ENCODE assay signal across 22 cellular contexts in genomic region chr3:80263260-80263659, GRCh38.
"Had no signal": no experiment of that assay in that cellular context is flagged by ENCODE, and none has a peak within 500 bp of the region (broad histone marks: within the 10 kb centered on the region; RNA-seq: fewer than 3 reads in every experiment).

No MANE protein-coding gene starts in this region.

- DNase-seq: activated CD4-positive, alpha-beta T cell treated with anti-CD3 and anti-CD28 coated beads, Interleukin-2, amount 10 ng/mL, durations not matched to agents 7 days and 5 days; activated CD8-positive, alpha-beta memory T cell treated with anti-CD3 and anti-CD28 coated beads, Interleukin-2, amount 50 U/mL, for 4 hours; activated CD8-positive, alpha-beta T cell treated with anti-CD3 and anti-CD28 coated beads, Interleukin-2, amount 10 ng/mL, durations not matched to agents 7 days and 5 days; activated effector memory CD4-positive, alpha-beta T cell treated with anti-CD3 and anti-CD28 coated beads, Interleukin-2, amount 50 U/mL, for 16 hours; activated T-cell treated with anti-CD3 and anti-CD28 coated beads, Interleukin-2, amount 50 U/mL, for 48 hours; dermis blood vessel endothelial cell; effector memory CD4-positive, alpha-beta T cell; heart right ventricle; left cardiac atrium; mesenchymal stem cell; naive thymus-derived CD4-positive, alpha-beta T cell; psoas muscle; right cardiac atrium; stimulated activated CD4-positive, alpha-beta T cell treated with anti-CD3 and anti-CD28 coated beads, Interleukin-2, amount 100 ng/mL, for 48 hours; stimulated activated naive CD8-positive, alpha-beta T cell treated with anti-CD3 and anti-CD28 coated beads, Interleukin-15, amount 100 ng/mL, for 72 hours; T1000; trophoblast cell had no signal

- H3K9me3 ChIP-seq: ascending aorta, esophagus muscularis mucosa, psoas muscle, suprapubic skin had no signal

- H3K27ac ChIP-seq: ascending aorta, esophagus muscularis mucosa, heart right ventricle, neural progenitor cell, psoas muscle, suprapubic skin had no signal

- H3K4me3 ChIP-seq: ascending aorta, esophagus muscularis mucosa, heart right ventricle, neural progenitor cell, psoas muscle, suprapubic skin had no signal

- H3K27me3 ChIP-seq: ascending aorta, esophagus muscularis mucosa, heart right ventricle, neural progenitor cell, suprapubic skin had no signal

- H3K4me1 ChIP-seq: ascending aorta, esophagus muscularis mucosa, heart right ventricle, neural progenitor cell, psoas muscle, suprapubic skin had no signal

- ATAC-seq: activated CD4-positive, CD25-positive, alpha-beta regulatory T cell treated with anti-CD3 and anti-CD28 coated beads, Interleukin-2, amount 50 U/mL, for 24 hours; activated CD8-positive, alpha-beta T cell treated with anti-CD3 and anti-CD28 coated beads, Interleukin-2, amount 10 ng/mL, durations not matched to agents 7 days and 5 days; heart right ventricle; left cardiac atrium; naive thymus-derived CD4-positive, alpha-beta T cell; psoas muscle; right cardiac atrium; stimulated activated naive CD8-positive, alpha-beta T cell treated with anti-CD3 and anti-CD28 coated beads, Interleukin-15, amount 100 ng/mL, for 72 hours had no signal

- H3K9ac ChIP-seq: neural progenitor cell had no signal

- H3K36me3 ChIP-seq: ascending aorta, esophagus muscularis mucosa, heart right ventricle, neural progenitor cell, suprapubic skin had no signal

- H3K4me2 ChIP-seq: neural progenitor cell had no signal
